Comparison of ENCODE assay signal across 8 cellular contexts in genomic region chr19:56567274-56568120, GRCh38. TPM values are rescaled to one million over a fixed set of nuclear protein-coding genes. Genes with fewer than 3 reads are reported as not detected.
DNase-seq lines count a peak whose midpoint lies in the region; ATAC-seq and TF ChIP-seq lines count a peak whose summit lies in the region.

Gene ZNF470 (plus strand): TSS chr19:56567468. CDS start chr19:56570312, 2,844 bp downstream.

- peak; percentile 96 for ATAC-seq in CD4-positive, alpha-beta T cell (ENCODE audit: poor library complexity)
- ATAC-seq in GM19452 (IDR thresholded peaks at IDR 0.05; ENCODE audit: unreplicated experiment) (peak; percentile 98), naive B cell (ENCODE audit: low read depth in 2 of 2) (peak; percentile 98)
- ATAC-seq in activated T-helper 17 cell treated with anti-CD3 and anti-CD28 coated beads, Interleukin-2, amount 50 U/mL, for 72 hours (replicated peaks): peak; percentile 97

- peak within 1 kb of the TSS; percentile 61 for H3K27ac ChIP-seq in CD4-positive, alpha-beta T cell (ENCODE audit: low read depth, low read length)
- H3K27ac ChIP-seq in PC-9: no peak within 1 kb of the TSS
- peak within 1 kb of the TSS; percentile 59 for H3K27ac ChIP-seq in fibroblast of lung (ENCODE audit: insufficient read depth, low read length)

- H4K20me1 ChIP-seq in PC-9 (ENCODE audit: insufficient read depth) (no peaks in the 10 kb centered on the region), fibroblast of lung (ENCODE audit: control insufficient read depth, extremely low read depth, insufficient read depth, low read length) (no peaks in the 10 kb centered on the region)

- H3K27me3 ChIP-seq in CD4-positive, alpha-beta T cell (ENCODE audit: control insufficient read depth, insufficient read depth, low read length): no peaks in the 10 kb centered on the region
- H3K27me3 ChIP-seq in PC-9 (ENCODE audit: insufficient read depth, low read depth) (no peaks in the 10 kb centered on the region), fibroblast of lung (ENCODE audit: control insufficient read depth, insufficient read depth, low read length) (no peaks in the 10 kb centered on the region)

- peak within 1 kb of the TSS; percentile 81 for H3K27ac Mint-ChIP-seq in CD4-positive, alpha-beta T cell
- H3K27ac Mint-ChIP-seq in activated T-helper 17 cell treated with anti-CD3 and anti-CD28 coated beads, Interleukin-2, amount 50 U/mL, for 72 hours: peak within 1 kb of the TSS; percentile 86
- peak within 1 kb of the TSS; percentile 75 to 95 (median 91) for H3K27ac Mint-ChIP-seq in naive B cell

- peaks cover 27% of the 10 kb centered on the region for H3K4me1 Mint-ChIP-seq in CD4-positive, alpha-beta T cell (ENCODE audit: low read depth)
- H3K4me1 Mint-ChIP-seq in activated T-helper 17 cell treated with anti-CD3 and anti-CD28 coated beads, Interleukin-2, amount 50 U/mL, for 72 hours: no peaks in the 10 kb centered on the region
- H3K4me1 Mint-ChIP-seq in naive B cell: peaks cover 15 to 27% (median 16%) of the 10 kb centered on the region in 3 donors

- peaks cover 18% of the 10 kb centered on the region for H3K9me3 Mint-ChIP-seq in CD4-positive, alpha-beta T cell
- peaks cover 22% of the 10 kb centered on the region for H3K9me3 Mint-ChIP-seq in activated T-helper 17 cell treated with anti-CD3 and anti-CD28 coated beads, Interleukin-2, amount 50 U/mL, for 72 hours
- H3K9me3 Mint-ChIP-seq in naive B cell: peaks cover 11 to 73% (median 62%) of the 10 kb centered on the region in 7 donors

- H3K4me3 Mint-ChIP-seq in CD4-positive, alpha-beta T cell: peak within 1 kb of the TSS; percentile 99
- peak within 1 kb of the TSS; percentile 95 for H3K4me3 Mint-ChIP-seq in activated T-helper 17 cell treated with anti-CD3 and anti-CD28 coated beads, Interleukin-2, amount 50 U/mL, for 72 hours
- H3K4me3 Mint-ChIP-seq in naive B cell: peak within 1 kb of the TSS; percentile 89 to 98 (median 97)

- H3K9me2 ChIP-seq in PC-9 (ENCODE audit: insufficient read depth): no peaks in the 10 kb centered on the region

- H2AFZ ChIP-seq in PC-9 (peak within 1 kb of the TSS; percentile 99), fibroblast of lung (ENCODE audit: low read length) (peak within 1 kb of the TSS; percentile 100)

- H3K36me3 Mint-ChIP-seq in CD4-positive, alpha-beta T cell (ENCODE audit: low read depth): peaks cover 90% of the 10 kb centered on the region
- H3K36me3 Mint-ChIP-seq in activated T-helper 17 cell treated with anti-CD3 and anti-CD28 coated beads, Interleukin-2, amount 50 U/mL, for 72 hours (ENCODE audit: low read depth): peaks cover 53% of the 10 kb centered on the region
- peaks cover 41 to 42% of the 10 kb centered on the region in 2 donors for H3K36me3 Mint-ChIP-seq in naive B cell

- H3K79me2 ChIP-seq in PC-9 (ENCODE audit: low read depth) (no peaks in the 10 kb centered on the region), fibroblast of lung (ENCODE audit: control insufficient read depth, insufficient read depth, low read length) (no peaks in the 10 kb centered on the region)

- no peaks in the 10 kb centered on the region for H3F3A ChIP-seq in PC-9 (ENCODE audit: insufficient read depth, low read depth)

- intact Hi-C loops in CD4-positive, alpha-beta T cell (cut with DNase I, micrococcal nuclease): loop anchor here in 1 of 2 experiments (1.0 kb wide), 2 partner anchors 28 to 29 kb away; partner anchors contain the start of genes ZFP28 and ZNF71
- intact Hi-C loops in PC-9 (cut with micrococcal nuclease; ENCODE audit: unreplicated experiment): loop anchor here (1.0 kb wide), 2 partner anchors 28 to 29 kb away; partner anchors contain the start of genes ZFP28 and ZNF71

- DNase-seq in CD4-positive, alpha-beta T cell: peak; percentile 75 to 88 (median 83)
- DNase-seq in HK-2 (ENCODE audit: unreplicated experiment) (peak; percentile 97), PC-9 (peak; percentile 83 to 95), fibroblast of lung (ENCODE audit: low read depth in 2 of 2) (peak; percentile 91), naive B cell (peak; percentile 86)
- peak; percentile 66 to 83 for DNase-seq in stimulated activated CD8-positive, alpha-beta memory T cell treated with anti-CD3 and anti-CD28 coated beads, Interleukin-7, amount 100 ng/mL, for 48 hours (ENCODE audit: extremely low read depth in 1 of 2, low read depth in 1 of 2)

- peak within 1 kb of the TSS; percentile 61 for H3K9ac ChIP-seq in fibroblast of lung (ENCODE audit: insufficient read depth, low read length)

- H3K4me1 ChIP-seq in PC-9 (replicated peaks; ENCODE audit: insufficient read depth) (no peaks in the 10 kb centered on the region), fibroblast of lung (ENCODE audit: control insufficient read depth, extremely low read depth, insufficient read depth, low read length) (no peaks in the 10 kb centered on the region)

- no peaks in the 10 kb centered on the region for H3K27me3 Mint-ChIP-seq in CD4-positive, alpha-beta T cell
- no peaks in the 10 kb centered on the region for H3K27me3 Mint-ChIP-seq in activated T-helper 17 cell treated with anti-CD3 and anti-CD28 coated beads, Interleukin-2, amount 50 U/mL, for 72 hours
- H3K27me3 Mint-ChIP-seq in naive B cell: no peaks in the 10 kb centered on the region

- H3K4me3 ChIP-seq in PC-9: peak within 1 kb of the TSS; percentile 79
- peak within 1 kb of the TSS; percentile 91 to 99 (median 96) for H3K4me3 ChIP-seq in fibroblast of lung (replicated peaks in 1 of 4; ENCODE audit: control extremely low read depth in 1 of 4, insufficient read depth in 1 of 4, low read depth in 3 of 4, low read length in 4 of 4)

- H3K36me3 ChIP-seq in PC-9 (ENCODE audit: low read depth): peaks cover 23% of the 10 kb centered on the region; the same call in 1 of the 2 replicates
- H3K36me3 ChIP-seq in fibroblast of lung (ENCODE audit: control insufficient read depth, insufficient read depth, low read length): peaks cover 2% of the 10 kb centered on the region

- CTCF ChIA-PET in CD4-positive, alpha-beta T cell (lab: Charles Lee): no interaction called here
- CTCF ChIA-PET in PC-9 (lab: Charles Lee): no interaction called here

- H3K9me3 ChIP-seq in CD4-positive, alpha-beta T cell (ENCODE audit: control insufficient read depth, low read length): peaks cover 72% of the 10 kb centered on the region
- H3K9me3 ChIP-seq in PC-9 (ENCODE audit: insufficient read depth, low read depth): peaks cover 57% of the 10 kb centered on the region
- H3K9me3 ChIP-seq in fibroblast of lung (ENCODE audit: control insufficient read depth, insufficient read depth, low read depth, low read length): no peaks in the 10 kb centered on the region

- no TSS peak for BruUV-seq in PC-9 (replicated peaks; lab: Mats Ljungman, UMichigan)

- POLR2A ChIA-PET in CD4-positive, alpha-beta T cell (lab: Charles Lee): no interaction called here
- POLR2A ChIA-PET in PC-9 (lab: Charles Lee; ENCODE audit: unreplicated experiment): no interaction called here

- no peak for TF ChIP-seq CTCF in CD4-positive, alpha-beta T cell (IDR thresholded peaks at IDR 0.05)
- TF ChIP-seq CTCF in PC-9 (conservative IDR thresholded peaks at IDR 0.05) (no peak), fibroblast of lung (conservative IDR thresholded peaks at IDR 0.05 in 1 of 2, IDR thresholded peaks at IDR 0.05 in 1 of 2; ENCODE audit: low read depth in 1 of 2, low read length in 2 of 2) (no peak)

- peak within 1 kb of the TSS; percentile 76 for H3K4me2 ChIP-seq in PC-9
- peak within 1 kb of the TSS; percentile 90 for H3K4me2 ChIP-seq in fibroblast of lung (ENCODE audit: extremely low read depth, insufficient read depth, low read length)

RNA-seq across cellular contexts. Expression of gene ZNF470, which starts in this region (rescaled TPM):
- under 1 TPM; 0.56 to 0.85 TPM for total RNA-seq in CD4-positive, alpha-beta T cell
- total RNA-seq in PC-9 (2021): 1.2 and 1.7 TPM in 2 replicates
- total RNA-seq in activated T-helper 17 cell treated with anti-CD3 and anti-CD28 coated beads, Interleukin-2, amount 50 U/mL, for 72 hours: 1 to 10 TPM; 3.1 to 6.9 TPM
- 6.9 and 7.3 TPM in 2 replicates for total RNA-seq in fibroblast of lung
- 2.0 and 3.0 TPM in 2 replicates for polyA plus RNA-seq in fibroblast of lung
- 3.1 and 4.2 TPM in 2 replicates for polyA plus RNA-seq in fibroblast of lung (2012)
- 0.82 and 1.0 TPM in 2 replicates for polyA minus RNA-seq in fibroblast of lung (ENCODE audit: low replicate concordance)
- 1 to 10 TPM; 1.6 to 4.5 (median 2.8) TPM for polyA plus RNA-seq in naive B cell (ENCODE audit: low read depth in 6 of 6)

Comparison
In these comparisons a context has a peak if more than half of its experiments do, and no peak if none do; other contexts are left out.
1. Peak in DNase-seq, ATAC-seq and H3K27ac ChIP-seq in CD4-positive, alpha-beta T cell; RNA of the gene not detected or under 1 TPM.